22 cellular contexts compared by ENCODE assay signal in genomic region chr18:75132931-75133525, GRCh38.
DNase-seq lines count a peak whose midpoint lies in the region; ATAC-seq and TF ChIP-seq lines count a peak whose summit lies in the region.
"Had no signal": no experiment of that assay in that cellular context is flagged by ENCODE, and none has a peak within 500 bp of the region (broad histone marks: within the 10 kb centered on the region; RNA-seq: fewer than 3 reads in every experiment).

No MANE protein-coding gene starts in this region.

- H3K27ac Mint-ChIP-seq in activated T-cell treated with anti-CD3 and anti-CD28 coated beads, Interleukin-2, amount 50 U/mL, for 24 hours, result peak overlapping the region; percentile 40
- H3K27ac Mint-ChIP-seq in activated T-cell treated with anti-CD3 and anti-CD28 coated beads, Interleukin-2, amount 50 U/mL, for 72 hours, result no peak overlapping the region
- no peak overlapping the region for H3K27ac Mint-ChIP-seq in type B pancreatic cell
- H3K27ac Mint-ChIP-seq in naive thymus-derived CD8-positive, alpha-beta T cell, result no peak overlapping the region
- H3K27ac Mint-ChIP-seq: activated naive CD4-positive, alpha-beta T cell treated with anti-CD3 and anti-CD28 coated beads, Interleukin-2, amount 50 U/mL, for 24 hours; activated T-helper 17 cell treated with anti-CD3 and anti-CD28 coated beads, Interleukin-2, amount 50 U/mL, for 72 hours; B cell; dendritic cell treated with granulocyte-macrophage colony-stimulating factor and Interleukin-4, amounts not matched to agents 40 ng/mL and 50 ng/mL, for 4 days had no signal

- H3K9me3 ChIP-seq in PC-3 (ENCODE audit: low read length) (no peaks in the 10 kb centered on the region), left lung (no peaks in the 10 kb centered on the region)
- H3K9me3 ChIP-seq: HAP-1, neutrophil had no signal

- POLR2A ChIA-PET in PC-3 (lab: Charles Lee; ENCODE audit: unreplicated experiment), result no interaction called here
- POLR2A ChIA-PET in naive thymus-derived CD8-positive, alpha-beta T cell (lab: Charles Lee), result interaction anchor here (0.5 kb wide), 1 partner anchor 60 kb away, joined by 4 read pairs; no protein-coding TSS in a partner anchor

- H3K4me2 ChIP-seq in PC-3 (ENCODE audit: low read length), result no peak overlapping the region
- H3K4me2 ChIP-seq: PC-9 had no signal

- no peaks in the 10 kb centered on the region for H3K9me2 ChIP-seq in PC-3 (replicated peaks; ENCODE audit: low read length)

- H3K9me3 Mint-ChIP-seq in activated T-cell treated with anti-CD3 and anti-CD28 coated beads, Interleukin-2, amount 50 U/mL, for 24 hours, result no peaks in the 10 kb centered on the region
- H3K9me3 Mint-ChIP-seq in activated T-cell treated with anti-CD3 and anti-CD28 coated beads, Interleukin-2, amount 50 U/mL, for 72 hours, result peaks cover 0 to 2% of the 10 kb centered on the region in 2 donors
- H3K9me3 Mint-ChIP-seq in type B pancreatic cell, result no peaks in the 10 kb centered on the region
- H3K9me3 Mint-ChIP-seq in naive thymus-derived CD8-positive, alpha-beta T cell, result no peaks in the 10 kb centered on the region
- H3K9me3 Mint-ChIP-seq: activated naive CD4-positive, alpha-beta T cell treated with anti-CD3 and anti-CD28 coated beads, Interleukin-2, amount 50 U/mL, for 24 hours; activated T-helper 17 cell treated with anti-CD3 and anti-CD28 coated beads, Interleukin-2, amount 50 U/mL, for 72 hours had no signal

- intact Hi-C loops in PC-3 (cut with micrococcal nuclease), result loop anchor here (5.0 kb wide), 1 partner anchor 344 kb away; no protein-coding TSS in a partner anchor
- intact Hi-C loops in left lung (cut with DNase I), result no loop called here

- no TSS peak for BruUV-seq in PC-3 (replicated peaks; lab: Mats Ljungman, UMichigan)

- H3K27me3 Mint-ChIP-seq in activated T-cell treated with anti-CD3 and anti-CD28 coated beads, Interleukin-2, amount 50 U/mL, for 24 hours, result no peaks in the 10 kb centered on the region
- H3K27me3 Mint-ChIP-seq in activated T-cell treated with anti-CD3 and anti-CD28 coated beads, Interleukin-2, amount 50 U/mL, for 72 hours (ENCODE audit: low read depth), result no peaks in the 10 kb centered on the region
- peaks cover 4% of the 10 kb centered on the region for H3K27me3 Mint-ChIP-seq in type B pancreatic cell
- peaks cover 0 to 10% (median 5%) of the 10 kb centered on the region in 5 donors for H3K27me3 Mint-ChIP-seq in naive thymus-derived CD8-positive, alpha-beta T cell
- H3K27me3 Mint-ChIP-seq: activated naive CD4-positive, alpha-beta T cell treated with anti-CD3 and anti-CD28 coated beads, Interleukin-2, amount 50 U/mL, for 24 hours; activated T-helper 17 cell treated with anti-CD3 and anti-CD28 coated beads, Interleukin-2, amount 50 U/mL, for 72 hours; dendritic cell treated with granulocyte-macrophage colony-stimulating factor and Interleukin-4, amounts not matched to agents 40 ng/mL and 50 ng/mL, for 4 days had no signal

- no peak for DNase-seq in activated T-cell treated with anti-CD3 and anti-CD28 coated beads, Interleukin-2, amount 50 U/mL, for 24 hours
- DNase-seq in activated T-cell treated with anti-CD3 and anti-CD28 coated beads, Interleukin-2, amount 50 U/mL, for 72 hours, result no peak
- DNase-seq in PC-3, result peak; percentile 32
- DNase-seq in left lung, result peak in 1 of 2 donors; percentile 61
- peak; percentile 31 for DNase-seq in type B pancreatic cell (ENCODE audit: extremely low spot score, unreplicated experiment)
- no peak for DNase-seq in HK-2 (ENCODE audit: unreplicated experiment)
- no peak for DNase-seq in naive thymus-derived CD8-positive, alpha-beta T cell
- DNase-seq: activated CD4-positive, alpha-beta T cell treated with anti-CD3 and anti-CD28 coated beads for 1 hour; aorta; NCI-H2081 treated with DMSO at 0.1 percent for 48 hours; NCI-H446 treated with DMSO at 0.1 percent for 48 hours; stimulated activated CD4-positive, alpha-beta T cell treated with anti-CD3 and anti-CD28 coated beads, Interleukin-2, amount 100 ng/mL, for 24 hours had no signal

- peaks cover 1% of the 10 kb centered on the region for H3K4me1 Mint-ChIP-seq in activated T-cell treated with anti-CD3 and anti-CD28 coated beads, Interleukin-2, amount 50 U/mL, for 24 hours (ENCODE audit: low read depth)
- no peaks in the 10 kb centered on the region for H3K4me1 Mint-ChIP-seq in activated T-cell treated with anti-CD3 and anti-CD28 coated beads, Interleukin-2, amount 50 U/mL, for 72 hours (ENCODE audit: low read depth)
- peaks cover 7% of the 10 kb centered on the region for H3K4me1 Mint-ChIP-seq in type B pancreatic cell (ENCODE audit: unreplicated experiment)
- no peaks in the 10 kb centered on the region for H3K4me1 Mint-ChIP-seq in naive thymus-derived CD8-positive, alpha-beta T cell
- H3K4me1 Mint-ChIP-seq: activated naive CD4-positive, alpha-beta T cell treated with anti-CD3 and anti-CD28 coated beads, Interleukin-2, amount 50 U/mL, for 24 hours; activated T-helper 17 cell treated with anti-CD3 and anti-CD28 coated beads, Interleukin-2, amount 50 U/mL, for 72 hours; B cell had no signal

- CTCF ChIA-PET in PC-3 (lab: Charles Lee), result no interaction called here

- no peaks in the 10 kb centered on the region for H4K20me1 ChIP-seq in PC-3 (ENCODE audit: low read length)

- H3K4me1 ChIP-seq in PC-3 (ENCODE audit: insufficient read depth, low read length) (peaks cover 8% of the 10 kb centered on the region), left lung (no peaks in the 10 kb centered on the region)
- H3K4me1 ChIP-seq: HAP-1 had no signal

- H3K9ac ChIP-seq in PC-3 (ENCODE audit: low read length), result no peak overlapping the region

- ATAC-seq in activated T-cell treated with anti-CD3 and anti-CD28 coated beads, Interleukin-2, amount 50 U/mL, for 72 hours (replicated peaks in 1 of 2), result no peak
- peak; percentile 9; the same call in 1 of the 2 replicates for ATAC-seq in PC-3
- ATAC-seq in left lung, result peak; percentile 46
- no peak for ATAC-seq in HG03045 (IDR thresholded peaks at IDR 0.05; ENCODE audit: unreplicated experiment)
- ATAC-seq in naive thymus-derived CD8-positive, alpha-beta T cell, result no peak
- ATAC-seq: activated T-helper 17 cell treated with anti-CD3 and anti-CD28 coated beads, Interleukin-2, amount 50 U/mL, for 72 hours had no signal

- no peak overlapping the region for H3K4me3 ChIP-seq in PC-3 (ENCODE audit: low read length)
- no peak overlapping the region for H3K4me3 ChIP-seq in left lung
- H3K4me3 ChIP-seq: cardiac muscle cell, HAP-1, PC-9, skin epidermis had no signal

- H3K36me3 Mint-ChIP-seq in activated T-cell treated with anti-CD3 and anti-CD28 coated beads, Interleukin-2, amount 50 U/mL, for 24 hours (ENCODE audit: low read depth), result no peaks in the 10 kb centered on the region
- no peaks in the 10 kb centered on the region for H3K36me3 Mint-ChIP-seq in activated T-cell treated with anti-CD3 and anti-CD28 coated beads, Interleukin-2, amount 50 U/mL, for 72 hours (ENCODE audit: insufficient read depth in 2 of 2)
- H3K36me3 Mint-ChIP-seq in type B pancreatic cell, result no peaks in the 10 kb centered on the region
- H3K36me3 Mint-ChIP-seq in naive thymus-derived CD8-positive, alpha-beta T cell, result no peaks in the 10 kb centered on the region
- H3K36me3 Mint-ChIP-seq: activated naive CD4-positive, alpha-beta T cell treated with anti-CD3 and anti-CD28 coated beads, Interleukin-2, amount 50 U/mL, for 24 hours had no signal

- H2AFZ ChIP-seq in PC-3 (ENCODE audit: low read length), result no peak overlapping the region
- H2AFZ ChIP-seq: PC-9 had no signal

- no peaks in the 10 kb centered on the region for H3K79me2 ChIP-seq in PC-3 (ENCODE audit: low read length)

- no peak overlapping the region for H3K4me3 Mint-ChIP-seq in activated T-cell treated with anti-CD3 and anti-CD28 coated beads, Interleukin-2, amount 50 U/mL, for 24 hours
- no peak overlapping the region for H3K4me3 Mint-ChIP-seq in activated T-cell treated with anti-CD3 and anti-CD28 coated beads, Interleukin-2, amount 50 U/mL, for 72 hours
- no peak overlapping the region for H3K4me3 Mint-ChIP-seq in type B pancreatic cell
- H3K4me3 Mint-ChIP-seq in naive thymus-derived CD8-positive, alpha-beta T cell, result no peak overlapping the region
- H3K4me3 Mint-ChIP-seq: activated naive CD4-positive, alpha-beta T cell treated with anti-CD3 and anti-CD28 coated beads, Interleukin-2, amount 50 U/mL, for 24 hours; activated T-helper 17 cell treated with anti-CD3 and anti-CD28 coated beads, Interleukin-2, amount 50 U/mL, for 72 hours; B cell; dendritic cell treated with granulocyte-macrophage colony-stimulating factor and Interleukin-4, amounts not matched to agents 40 ng/mL and 50 ng/mL, for 4 days had no signal

- TF ChIP-seq CTCF in PC-3 (conservative IDR thresholded peaks at IDR 0.05; ENCODE audit: low read depth, low read length), result no peak
- no peak for TF ChIP-seq CTCF in left lung (IDR thresholded peaks at IDR 0.05)
- TF ChIP-seq CTCF in type B pancreatic cell (conservative IDR thresholded peaks at IDR 0.05), result no peak

- H3K27me3 ChIP-seq in PC-3 (ENCODE audit: low read length) (peaks cover 28% of the 10 kb centered on the region), left lung (no peaks in the 10 kb centered on the region)
- H3K27me3 ChIP-seq: cardiac muscle cell, neutrophil had no signal

- H3K36me3 ChIP-seq in PC-3 (ENCODE audit: low read depth, low read length) (no peaks in the 10 kb centered on the region), left lung (no peaks in the 10 kb centered on the region)
- H3K36me3 ChIP-seq: cardiac muscle cell, HAP-1, neutrophil had no signal

- H3K27ac ChIP-seq in PC-3 (ENCODE audit: low read length) (no peak overlapping the region), left lung (no peak overlapping the region)
- H3K27ac ChIP-seq: cardiac muscle cell, neutrophil, PC-9, skin epidermis had no signal

- no peaks in the 10 kb centered on the region for H3F3A ChIP-seq in PC-3 (ENCODE audit: low read length, unreplicated experiment)

Comparison
In these comparisons a context has a peak if more than half of its experiments do, and no peak if none do; other contexts are left out.
1. DNase-seq: peak in PC-3 (single experiment) and type B pancreatic cell (single experiment); none in activated T-cell treated with anti-CD3 and anti-CD28 coated beads, Interleukin-2, amount 50 U/mL, for 24 hours (single experiment), activated T-cell treated with anti-CD3 and anti-CD28 coated beads, Interleukin-2, amount 50 U/mL, for 72 hours (0 of 2), HK-2 (single experiment) and naive thymus-derived CD8-positive, alpha-beta T cell (0 of 10).
2. ATAC-seq: peak in PC-3 (single experiment) and left lung (single experiment); none in activated T-cell treated with anti-CD3 and anti-CD28 coated beads, Interleukin-2, amount 50 U/mL, for 72 hours (0 of 2), HG03045 (single experiment) and naive thymus-derived CD8-positive, alpha-beta T cell (0 of 2).